26 cellular contexts compared by ENCODE assay signal in the genomic region with DNA sequence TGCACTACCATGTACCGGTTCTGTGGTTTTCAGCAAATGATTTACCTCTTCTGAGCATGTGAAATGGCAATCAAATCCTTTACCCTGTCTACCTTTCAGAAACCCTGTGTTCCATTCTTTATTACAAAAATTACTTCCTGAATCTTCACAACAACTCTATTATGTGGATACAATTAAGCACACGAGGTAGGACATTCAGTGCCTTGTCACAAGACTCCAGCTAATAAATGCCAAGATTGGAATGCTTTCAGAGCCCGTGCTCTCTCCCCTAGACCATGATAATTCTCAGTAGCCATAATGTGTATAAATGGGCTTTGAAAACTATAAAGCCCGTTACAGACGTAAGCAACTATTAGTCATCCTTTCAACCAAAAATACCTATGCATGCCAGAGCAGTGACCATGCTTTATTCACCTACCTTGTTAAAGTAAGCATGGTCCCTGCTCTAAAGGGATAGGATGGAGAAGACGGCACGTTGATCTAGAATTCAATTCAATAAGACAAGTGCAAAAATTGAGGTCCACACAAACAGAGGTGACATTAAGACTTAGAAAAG. TPM values are rescaled to one million over a fixed set of nuclear protein-coding genes. Genes with fewer than 3 reads are reported as not detected.
"Had no signal": no experiment of that assay in that cellular context is flagged by ENCODE, and none has a peak within 500 bp of the region (broad histone marks: within the 10 kb centered on the region; RNA-seq: fewer than 3 reads in every experiment).

No MANE protein-coding gene starts in this region.

- H3K27ac ChIP-seq: cardiac muscle cell, gastrocnemius medialis, sigmoid colon, suprapubic skin, transverse colon, vagina had no signal

- ATAC-seq: activated T-cell treated with anti-CD3 and anti-CD28 coated beads, Interleukin-2, amount 50 U/mL, for 72 hours; esophagus mucosa; gastrocnemius medialis; left colon; naive thymus-derived CD4-positive, alpha-beta T cell; stimulated activated memory B cell treated with anti-CD40 and anti-IgM and Interleukin-4, amounts not matched to agents 10 μg/mL and 1 μg/mL and 100 μg/mL, for 72 hours had no signal

- H3K9me3 ChIP-seq: gastrocnemius medialis, sigmoid colon, stomach, suprapubic skin, transverse colon, vagina had no signal

- H3K36me3 ChIP-seq: cardiac muscle cell, gastrocnemius medialis, sigmoid colon, stomach, suprapubic skin, transverse colon, vagina had no signal

- H3K27me3 ChIP-seq: cardiac muscle cell, gastrocnemius medialis, sigmoid colon, stomach, suprapubic skin, transverse colon, vagina had no signal

- H3K4me2 ChIP-seq: smooth muscle cell had no signal

- H3K4me3 Mint-ChIP-seq: activated CD4-positive, alpha-beta memory T cell treated with anti-CD3 and anti-CD28 coated beads, Interleukin-2, amount 10 ng/mL, durations not matched to agents 7 days and 5 days; activated CD4-positive, alpha-beta T cell treated with anti-CD3 and anti-CD28 coated beads, Interleukin-2, amount 10 ng/mL, durations not matched to agents 24 days and 14 days; activated naive CD4-positive, alpha-beta T cell treated with anti-CD3 and anti-CD28 coated beads, Interleukin-2, amount 10 ng/mL, durations not matched to agents 7 days and 5 days; activated T-cell treated with anti-CD3 and anti-CD28 coated beads, Interleukin-2, amount 50 U/mL, for 72 hours; naive thymus-derived CD4-positive, alpha-beta T cell; neural crest cell; stimulated activated memory B cell treated with anti-CD40 and anti-IgM and Interleukin-4, amounts not matched to agents 10 μg/mL and 1 μg/mL and 100 μg/mL, for 72 hours had no signal

- H3K4me1 ChIP-seq: gastrocnemius medialis, sigmoid colon, stomach, suprapubic skin, transverse colon, vagina had no signal

- H3K4me3 ChIP-seq: cardiac muscle cell, gastrocnemius medialis, sigmoid colon, smooth muscle cell, stomach, suprapubic skin, transverse colon had no signal

- H3K4me1 Mint-ChIP-seq: activated CD4-positive, alpha-beta memory T cell treated with anti-CD3 and anti-CD28 coated beads, Interleukin-2, amount 10 ng/mL, durations not matched to agents 7 days and 5 days; activated CD4-positive, alpha-beta T cell treated with anti-CD3 and anti-CD28 coated beads, Interleukin-2, amount 10 ng/mL, durations not matched to agents 24 days and 14 days; activated naive CD4-positive, alpha-beta T cell treated with anti-CD3 and anti-CD28 coated beads, Interleukin-2, amount 10 ng/mL, durations not matched to agents 7 days and 5 days; naive thymus-derived CD4-positive, alpha-beta T cell; neural crest cell; stimulated activated memory B cell treated with anti-CD40 and anti-IgM and Interleukin-4, amounts not matched to agents 10 μg/mL and 1 μg/mL and 100 μg/mL, for 72 hours had no signal

- H3K9me3 Mint-ChIP-seq: activated CD4-positive, alpha-beta memory T cell treated with anti-CD3 and anti-CD28 coated beads, Interleukin-2, amount 10 ng/mL, durations not matched to agents 7 days and 5 days; activated CD4-positive, alpha-beta T cell treated with anti-CD3 and anti-CD28 coated beads, Interleukin-2, amount 10 ng/mL, durations not matched to agents 24 days and 14 days; activated naive CD4-positive, alpha-beta T cell treated with anti-CD3 and anti-CD28 coated beads, Interleukin-2, amount 10 ng/mL, durations not matched to agents 7 days and 5 days; activated T-cell treated with anti-CD3 and anti-CD28 coated beads, Interleukin-2, amount 50 U/mL, for 72 hours; naive thymus-derived CD4-positive, alpha-beta T cell; neural crest cell; stimulated activated memory B cell treated with anti-CD40 and anti-IgM and Interleukin-4, amounts not matched to agents 10 μg/mL and 1 μg/mL and 100 μg/mL, for 72 hours had no signal

- H3K36me3 Mint-ChIP-seq: activated naive CD4-positive, alpha-beta T cell treated with anti-CD3 and anti-CD28 coated beads, Interleukin-2, amount 10 ng/mL, durations not matched to agents 7 days and 5 days; naive thymus-derived CD4-positive, alpha-beta T cell; stimulated activated memory B cell treated with anti-CD40 and anti-IgM and Interleukin-4, amounts not matched to agents 10 μg/mL and 1 μg/mL and 100 μg/mL, for 72 hours had no signal

- FAIRE-seq: endometrium, islet of Langerhans had no signal

- DNase-seq: activated CD4-positive, alpha-beta memory T cell treated with anti-CD3 and anti-CD28 coated beads, Interleukin-2, amount 10 ng/mL, durations not matched to agents 7 days and 5 days; activated CD4-positive, alpha-beta T cell treated with anti-CD3 and anti-CD28 coated beads, Interleukin-2, amount 10 ng/mL, durations not matched to agents 24 days and 14 days; activated effector memory CD4-positive, alpha-beta T cell treated with anti-CD3 and anti-CD28 coated beads, Interleukin-2, amount 50 U/mL, for 16 hours; activated naive CD4-positive, alpha-beta T cell treated with anti-CD3 and anti-CD28 coated beads, Interleukin-2, amount 10 ng/mL, durations not matched to agents 7 days and 5 days; activated T-cell treated with anti-CD3 and anti-CD28 coated beads, Interleukin-2, amount 50 U/mL, for 72 hours; amygdala; cortex of kidney; gastrocnemius medialis; hypothalamus; left colon; naive thymus-derived CD4-positive, alpha-beta T cell; occipital lobe; sigmoid colon; stimulated activated CD4-positive, alpha-beta T cell treated with anti-CD3 and anti-CD28 coated beads, Interleukin-15, amount 100 ng/mL, for 24 hours; stomach; transverse colon had no signal

- H3K27ac Mint-ChIP-seq: activated CD4-positive, alpha-beta memory T cell treated with anti-CD3 and anti-CD28 coated beads, Interleukin-2, amount 10 ng/mL, durations not matched to agents 7 days and 5 days; activated CD4-positive, alpha-beta T cell treated with anti-CD3 and anti-CD28 coated beads, Interleukin-2, amount 10 ng/mL, durations not matched to agents 24 days and 14 days; activated naive CD4-positive, alpha-beta T cell treated with anti-CD3 and anti-CD28 coated beads, Interleukin-2, amount 10 ng/mL, durations not matched to agents 7 days and 5 days; activated T-cell treated with anti-CD3 and anti-CD28 coated beads, Interleukin-2, amount 50 U/mL, for 72 hours; naive thymus-derived CD4-positive, alpha-beta T cell; stimulated activated memory B cell treated with anti-CD40 and anti-IgM and Interleukin-4, amounts not matched to agents 10 μg/mL and 1 μg/mL and 100 μg/mL, for 72 hours had no signal

RNA-seq across cellular contexts. Expression of a gene that starts 2.4 kb away (rescaled TPM):
- total RNA-seq: activated CD4-positive, alpha-beta memory T cell treated with anti-CD3 and anti-CD28 coated beads, Interleukin-2, amount 10 ng/mL, durations not matched to agents 7 days and 5 days; activated CD4-positive, alpha-beta T cell treated with anti-CD3 and anti-CD28 coated beads, Interleukin-2, amount 10 ng/mL, durations not matched to agents 24 days and 14 days; activated T-cell treated with anti-CD3 and anti-CD28 coated beads, Interleukin-2, amount 50 U/mL, for 72 hours; cardiac muscle cell; gastrocnemius medialis; neural crest cell; sigmoid colon; smooth muscle cell; T-helper 2 cell treated with Interferon-gamma antibody and Interleukin-4, amounts not matched to agents 100 ng/mL and 5 ng/mL, for 36 hours had no signal
- polyA plus RNA-seq: cardiac muscle cell; naive thymus-derived CD4-positive, alpha-beta T cell; smooth muscle cell had no signal
